8 cellular contexts compared by ENCODE assay signal in genomic region chr16:30418350-30419181, GRCh38. TPM values are rescaled to one million over a fixed set of nuclear protein-coding genes. Genes with fewer than 3 reads are reported as not detected.
DNase-seq lines count a peak whose midpoint lies in the region; ATAC-seq and TF ChIP-seq lines count a peak whose summit lies in the region.

No MANE protein-coding gene starts in this region.

- in situ Hi-C loops in astrocyte of the cerebellum (cut with HindIII; ENCODE audit: low sequenced_read_pairs): no loop called here

- peaks cover 15% of the 10 kb centered on the region for H3K4me1 ChIP-seq in left ventricle myocardium inferior
- H3K4me1 ChIP-seq in lung (ENCODE audit: control insufficient read depth in 2 of 2, insufficient read depth in 2 of 2, low read length in 2 of 2): no peaks in the 10 kb centered on the region
- H3K4me1 ChIP-seq in uterus: no peaks in the 10 kb centered on the region

- WGBS in lung, 2 donors: 61 to 62% methylated on average over 31 of the region's 31 CpGs

- DNase-seq in left ventricle myocardium inferior (no peak), cardiac septum (ENCODE audit: low spot score) (no peak), astrocyte of the cerebellum (ENCODE audit: low read depth) (no peak), lung (ENCODE audit: low spot score) (no peak), uterus (no peak), DMS 273 (lab: John Stamatoyannopoulos, UW; ENCODE audit: unreplicated experiment) (no peak)
- DNase-seq in effector CD4-positive, alpha-beta T cell: no peak

- peak overlapping the region; percentile 77 for H3K4me3 ChIP-seq in left ventricle myocardium inferior
- peak overlapping the region; percentile 51 for H3K4me3 ChIP-seq in astrocyte of the cerebellum (ENCODE audit: low read depth, low read length)
- peak overlapping the region; percentile 50 for H3K4me3 ChIP-seq in lung
- H3K4me3 ChIP-seq in uterus: peak overlapping the region; percentile 34 to 50

- ATAC-seq in lung (ENCODE audit: insufficient read depth, low FRiP score): no peak
- no peak for ATAC-seq in HG02798 (IDR thresholded peaks at IDR 0.05; ENCODE audit: poor library complexity, unreplicated experiment)

- no peak for TF ChIP-seq POLR2A in uterus (IDR thresholded peaks at IDR 0.05)

- no peak for TF ChIP-seq CTCF in left ventricle myocardium inferior (IDR thresholded peaks at IDR 0.05; ENCODE audit: borderline replicate concordance)
- no peak for TF ChIP-seq CTCF in astrocyte of the cerebellum (IDR thresholded peaks at IDR 0.05; ENCODE audit: low read depth, low read length, missing control alignments)
- TF ChIP-seq CTCF in lung (IDR thresholded peaks at IDR 0.05; ENCODE audit: control extremely low read depth, extremely low read depth): no peak
- TF ChIP-seq CTCF in uterus (IDR thresholded peaks at IDR 0.05): no peak

- H3K27me3 ChIP-seq in left ventricle myocardium inferior (ENCODE audit: low read depth) (no peaks in the 10 kb centered on the region), lung (ENCODE audit: control insufficient read depth, insufficient read depth) (no peaks in the 10 kb centered on the region), uterus (no peaks in the 10 kb centered on the region)

- intact Hi-C loops in left ventricle myocardium inferior (cut with micrococcal nuclease): no loop called here
- intact Hi-C loops in cardiac septum (cut with DNase I): loop anchor here (10.0 kb wide), 1 partner anchor 324 kb away; the partner anchor contains the start of genes TBX6 and YPEL3
- intact Hi-C loops in uterus (cut with DNase I; ENCODE audit: low total_unique reads): no loop called here

- H3K27ac ChIP-seq in left ventricle myocardium inferior (replicated peaks) (peak overlapping the region; percentile 92), lung (ENCODE audit: low read depth in 1 of 2, low read length in 1 of 2) (peak overlapping the region; percentile 39 to 91), uterus (peak overlapping the region; percentile 55 to 68)

- no peaks in the 10 kb centered on the region for H3K9me3 ChIP-seq in left ventricle myocardium inferior (replicated peaks)
- no peaks in the 10 kb centered on the region for H3K9me3 ChIP-seq in lung (ENCODE audit: control insufficient read depth in 2 of 2, insufficient read depth in 1 of 2, low read length in 1 of 2)
- H3K9me3 ChIP-seq in uterus: no peaks in the 10 kb centered on the region

- H3K36me3 ChIP-seq in left ventricle myocardium inferior (peaks cover 27% of the 10 kb centered on the region), lung (ENCODE audit: control insufficient read depth in 2 of 2, insufficient read depth in 2 of 2, low read length in 2 of 2) (peaks cover 6% of the 10 kb centered on the region in 2 donors), uterus (no peaks in the 10 kb centered on the region)

RNA-seq across cellular contexts. Expression of gene ZNF771, which starts 11.2 kb away (rescaled TPM):
- 8.1 TPM for total RNA-seq in left ventricle myocardium inferior
- total RNA-seq in cardiac septum: 7.5 TPM
- total RNA-seq in lung: 1 to 10 TPM; 3.0 to 7.2 TPM
- 1 to 10 TPM; 3.3 to 5.4 TPM for polyA plus RNA-seq in lung
- total RNA-seq in uterus: 10 to 100 TPM; 12.2 to 75.3 (median 25.6) TPM

RNA-seq across cellular contexts. Expression of gene DCTPP1, which starts 11.3 kb away (rescaled TPM):
- total RNA-seq in left ventricle myocardium inferior (31.9 TPM), cardiac septum (23.1 TPM), lung (10 to 100 TPM; 13.2 to 33.8 TPM), uterus (10 to 100 TPM; 10.2 to 51.5 (median 28.7) TPM)
- polyA plus RNA-seq in lung: 10 to 100 TPM; 20.3 to 50.9 TPM

RNA-seq across cellular contexts. Expression of gene ZNF48, which starts 23.3 kb away (rescaled TPM):
- total RNA-seq in left ventricle myocardium inferior: 5.0 TPM
- 6.1 TPM for total RNA-seq in cardiac septum
- 1 to 10 TPM; 5.3 to 8.0 TPM for total RNA-seq in lung
- 1 to 10 TPM; 4.2 to 4.7 TPM for polyA plus RNA-seq in lung
- total RNA-seq in uterus: 10 to 100 TPM in 3 of 4 donors, 1 to 10 TPM in 1; 2.6 to 21.0 (median 12.7) TPM

RNA-seq across cellular contexts. Expression of gene SEPHS2, which starts 27.1 kb away (rescaled TPM):
- total RNA-seq in left ventricle myocardium inferior: 29.8 TPM
- total RNA-seq in cardiac septum: 27.3 TPM
- 10 to 100 TPM; 17.1 to 54.5 TPM for total RNA-seq in lung
- polyA plus RNA-seq in lung: 10 to 100 TPM; 37.5 to 68.6 TPM
- total RNA-seq in uterus: 10 to 100 TPM; 13.6 to 30.9 (median 17.1) TPM

RNA-seq across cellular contexts. Expression of gene SEPTIN1, which starts 36.2 kb away (rescaled TPM):
- total RNA-seq in left ventricle myocardium inferior (1.3 TPM), cardiac septum (2.2 TPM), lung (1 to 10 TPM; 3.3 to 4.6 TPM), uterus (1 to 10 TPM in 2 of 4 donors, not detected in 2; 1.0 to 5.3 TPM)
- 1 to 10 TPM; 5.8 to 7.3 TPM for polyA plus RNA-seq in lung
